8 cellular contexts compared by ENCODE assay signal in the genomic region with DNA sequence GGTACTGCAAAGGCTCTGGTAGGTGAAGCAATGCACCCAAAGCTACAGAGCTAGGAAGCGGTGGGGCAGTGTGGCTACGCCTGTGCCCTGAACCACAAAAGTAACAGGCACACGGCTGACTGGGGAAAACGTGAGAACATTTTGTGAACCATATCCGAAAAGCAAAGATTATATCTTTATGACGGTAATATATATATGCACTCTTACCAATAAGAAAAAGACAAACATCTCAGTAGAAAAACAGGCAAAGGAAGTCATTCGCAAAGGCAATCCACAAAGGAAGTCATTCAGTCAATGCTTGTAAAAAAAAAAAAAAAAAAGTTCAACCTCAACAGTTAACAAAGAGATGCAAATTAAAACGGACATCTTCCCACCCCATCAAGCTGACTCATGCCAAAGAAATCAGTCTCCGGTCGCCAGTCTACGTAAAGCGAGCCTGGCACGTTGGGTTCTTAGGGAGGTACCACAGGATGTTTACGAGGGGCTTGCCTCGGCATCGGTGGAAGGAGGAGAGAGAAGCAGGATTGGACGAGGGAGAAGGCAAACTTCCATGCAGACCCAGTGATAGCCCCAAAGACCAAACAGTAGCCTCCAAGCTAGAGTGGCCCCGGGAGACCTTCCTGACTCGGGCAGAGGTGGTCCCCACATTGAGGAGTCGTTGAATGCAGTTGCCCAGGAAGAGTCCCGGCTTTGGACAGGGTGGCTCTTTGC. TPM values are rescaled to one million over a fixed set of nuclear protein-coding genes. Genes with fewer than 3 reads are reported as not detected.
A peak's percentile ranks its signal among the peaks of the same experiment; 100 is the strongest.
DNase-seq lines count a peak whose midpoint lies in the region; ATAC-seq and TF ChIP-seq lines count a peak whose summit lies in the region.

No MANE protein-coding gene starts in this region.

- TF ChIP-seq CTCF in 22Rv1 (IDR thresholded peaks at IDR 0.05), result no peak
- TF ChIP-seq CTCF in upper lobe of right lung (IDR thresholded peaks at IDR 0.05), result no peak

- H3K27ac Mint-ChIP-seq in naive thymus-derived CD4-positive, alpha-beta T cell, result peak overlapping the region; percentile 92 to 99 (median 97)

- H3K27ac ChIP-seq in 22Rv1, result peak overlapping the region; percentile 56
- peak overlapping the region; percentile 76 for H3K27ac ChIP-seq in naive thymus-derived CD4-positive, alpha-beta T cell (ENCODE audit: low read depth, low read length)
- peak overlapping the region; percentile 68 for H3K27ac ChIP-seq in upper lobe of right lung

- H3K4me3 Mint-ChIP-seq in naive thymus-derived CD4-positive, alpha-beta T cell, result peak overlapping the region; percentile 73 to 92 (median 80)

- POLR2A ChIA-PET in naive thymus-derived CD4-positive, alpha-beta T cell (lab: Charles Lee), result interaction anchor here (0.8 to 3.2 kb wide), 17 partner anchors 10 to 212 kb away, joined by 3 to 34 read pairs (median 5); a partner anchor contains a TSS

- CTCF ChIA-PET in naive thymus-derived CD4-positive, alpha-beta T cell (lab: Charles Lee), result interaction anchor here (0.6 to 1.5 kb wide), 10 partner anchors 9 to 1955 kb away, joined by 3 to 9 read pairs (median 4); no protein-coding TSS in a partner anchor

- DNase-seq in T1000 (lab: John Stamatoyannopoulos, UW), result peak; percentile 37
- DNase-seq in central memory CD4-positive, alpha-beta T cell, result peak; percentile 92
- peak; percentile 49 to 93 (median 88) for DNase-seq in naive thymus-derived CD4-positive, alpha-beta T cell
- no peak for DNase-seq in upper lobe of right lung
- no peak for DNase-seq in COR-L47 (lab: John Stamatoyannopoulos, UW)
- no peak for DNase-seq in C1 segment of cervical spinal cord (lab: John Stamatoyannopoulos, UW)

- H3K27me3 ChIP-seq in naive thymus-derived CD4-positive, alpha-beta T cell (ENCODE audit: control insufficient read depth in 2 of 2, insufficient read depth in 2 of 2, low read length in 2 of 2), result no peaks in the 10 kb centered on the region
- no peaks in the 10 kb centered on the region for H3K27me3 ChIP-seq in upper lobe of right lung

- H3K4me1 Mint-ChIP-seq in naive thymus-derived CD4-positive, alpha-beta T cell, result peaks cover 17 to 74% (median 52%) of the 10 kb centered on the region in 7 donors

- no peaks in the 10 kb centered on the region for H3K9me3 Mint-ChIP-seq in naive thymus-derived CD4-positive, alpha-beta T cell

- no peaks in the 10 kb centered on the region for H3K27me3 Mint-ChIP-seq in naive thymus-derived CD4-positive, alpha-beta T cell

- H3K4me3 ChIP-seq in naive thymus-derived CD4-positive, alpha-beta T cell (ENCODE audit: low read length), result peak overlapping the region; percentile 24
- H3K4me3 ChIP-seq in upper lobe of right lung, result no peak overlapping the region

- peak; percentile 52 for ATAC-seq in HG02759 (IDR thresholded peaks at IDR 0.05; ENCODE audit: unreplicated experiment)
- peak; percentile 86 for ATAC-seq in naive thymus-derived CD4-positive, alpha-beta T cell
- peak; percentile 66 for ATAC-seq in upper lobe of right lung

- no peaks in the 10 kb centered on the region for H3K36me3 Mint-ChIP-seq in naive thymus-derived CD4-positive, alpha-beta T cell

- H3K36me3 ChIP-seq in naive thymus-derived CD4-positive, alpha-beta T cell (ENCODE audit: control insufficient read depth in 2 of 3, insufficient read depth in 3 of 3, low read length in 3 of 3), result no peaks in the 10 kb centered on the region
- H3K36me3 ChIP-seq in upper lobe of right lung, result no peaks in the 10 kb centered on the region

- intact Hi-C loops in naive thymus-derived CD4-positive, alpha-beta T cell (cut with micrococcal nuclease), result loop anchor here (1.0 to 2.0 kb wide), 7 partner anchors 9 to 227 kb away; no protein-coding TSS in a partner anchor
- intact Hi-C loops in upper lobe of right lung (cut with DNase I), result no loop called here

- H3K9me3 ChIP-seq in naive thymus-derived CD4-positive, alpha-beta T cell (ENCODE audit: control insufficient read depth in 2 of 3, low read length in 3 of 3), result no peaks in the 10 kb centered on the region
- H3K9me3 ChIP-seq in upper lobe of right lung, result no peaks in the 10 kb centered on the region

- peaks cover 34 to 50% of the 10 kb centered on the region in 2 donors for H3K4me1 ChIP-seq in naive thymus-derived CD4-positive, alpha-beta T cell (ENCODE audit: control insufficient read depth in 2 of 2, insufficient read depth in 2 of 2, low read length in 2 of 2)
- H3K4me1 ChIP-seq in upper lobe of right lung, result peaks cover 8% of the 10 kb centered on the region

RNA-seq across cellular contexts. Expression of a gene that starts 39.4 kb away (rescaled TPM):
- total RNA-seq in naive thymus-derived CD4-positive, alpha-beta T cell, result 100 to 1,000 TPM; 266 to 449 (median 405) TPM
- 100 to 1,000 TPM; 155 to 181 TPM for polyA plus RNA-seq in naive thymus-derived CD4-positive, alpha-beta T cell
- total RNA-seq in upper lobe of right lung, result 165 TPM

Comparison
In these comparisons a context has a peak if more than half of its experiments do, and no peak if none do; other contexts are left out.
1. DNase-seq: peak in T1000 (single experiment), central memory CD4-positive, alpha-beta T cell (single experiment) and naive thymus-derived CD4-positive, alpha-beta T cell (9 of 9); none in upper lobe of right lung (single experiment), COR-L47 (single experiment) and C1 segment of cervical spinal cord (0 of 14).
2. Peak in every context shown above with its lines, with median percentiles within 50 percentile points of each other: H3K27ac ChIP-seq and ATAC-seq.